2 cellular contexts compared by ENCODE assay signal in genomic region chr11:101354801-101355200, GRCh38.
"Had no signal": no experiment of that assay in that cellular context is flagged by ENCODE, and none has a peak within 500 bp of the region (broad histone marks: within the 10 kb centered on the region; RNA-seq: fewer than 3 reads in every experiment).

No MANE protein-coding gene starts in this region.

- DNase-seq: IMR-90, KBM-7 had no signal
